Comparison of ENCODE assay signal across 20 cellular contexts in genomic region chr1:109935451-109935900, GRCh38. TPM values are rescaled to one million over a fixed set of nuclear protein-coding genes. Genes with fewer than 3 reads are reported as not detected.
DNase-seq lines count a peak whose midpoint lies in the region; ATAC-seq and TF ChIP-seq lines count a peak whose summit lies in the region.
"Had no signal": no experiment of that assay in that cellular context is flagged by ENCODE, and none has a peak within 500 bp of the region (broad histone marks: within the 10 kb centered on the region; RNA-seq: fewer than 3 reads in every experiment).

No MANE protein-coding gene starts in this region.

- peaks cover 7 to 10% of the 10 kb centered on the region in 2 donors for H3K4me1 Mint-ChIP-seq in natural killer cell
- peaks cover 5% of the 10 kb centered on the region for H3K4me1 Mint-ChIP-seq in T-helper 2 cell treated with Interferon-gamma antibody and Interleukin-4, amounts not matched to agents 5 μg/mL and 100 μg/mL, for 36 hours (ENCODE audit: low read depth)
- H3K4me1 Mint-ChIP-seq: activated B cell treated with CpG ODN at 0.5 μM for 24 hours; stimulated activated memory B cell treated with anti-CD40 and anti-IgM and Interleukin-4, amounts not matched to agents 10 μg/mL and 1 μg/mL and 100 μg/mL, for 72 hours had no signal

- peak; percentile 65 for ATAC-seq in body of pancreas
- no peak for ATAC-seq in natural killer cell
- ATAC-seq in GM18873 (IDR thresholded peaks at IDR 0.05; ENCODE audit: low FRiP score, unreplicated experiment) = no peak
- ATAC-seq: foreskin keratinocyte; HCT116; K562; stimulated activated memory B cell treated with anti-CD40 and anti-IgM and Interleukin-4, amounts not matched to agents 10 μg/mL and 1 μg/mL and 100 μg/mL, for 72 hours had no signal

- no peak for TF ChIP-seq CTCF in body of pancreas (IDR thresholded peaks at IDR 0.05)
- no peak for TF ChIP-seq CTCF in natural killer cell (IDR thresholded peaks at IDR 0.05)
- TF ChIP-seq CTCF in spleen (IDR thresholded peaks at IDR 0.05 in 8 of 11, conservative IDR thresholded peaks at IDR 0.05 in 3 of 11) = no peak

- intact Hi-C loops in body of pancreas (cut with DNase I) (no loop called here), natural killer cell (cut with micrococcal nuclease) (no loop called here), spleen (cut with DNase I; ENCODE audit: low total_unique reads) (no loop called here)

- no peak for TF ChIP-seq POLR2A in body of pancreas (IDR thresholded peaks at IDR 0.05)
- no peak for TF ChIP-seq POLR2A in spleen (IDR thresholded peaks at IDR 0.05)

- peaks cover 7% of the 10 kb centered on the region for H3K36me3 Mint-ChIP-seq in natural killer cell
- H3K36me3 Mint-ChIP-seq in T-helper 2 cell treated with Interferon-gamma antibody and Interleukin-4, amounts not matched to agents 5 μg/mL and 100 μg/mL, for 36 hours (ENCODE audit: low read depth) = peaks cover 8% of the 10 kb centered on the region

- H3K27ac Mint-ChIP-seq in natural killer cell = no peak overlapping the region
- no peak overlapping the region for H3K27ac Mint-ChIP-seq in T-helper 2 cell treated with Interferon-gamma antibody and Interleukin-4, amounts not matched to agents 5 μg/mL and 100 μg/mL, for 36 hours
- H3K27ac Mint-ChIP-seq: activated B cell treated with CpG ODN at 0.5 μM for 24 hours; stimulated activated memory B cell treated with anti-CD40 and anti-IgM and Interleukin-4, amounts not matched to agents 10 μg/mL and 1 μg/mL and 100 μg/mL, for 72 hours had no signal

- peaks cover 3 to 6% of the 10 kb centered on the region in 2 donors for H3K9me3 Mint-ChIP-seq in natural killer cell
- H3K9me3 Mint-ChIP-seq in T-helper 2 cell treated with Interferon-gamma antibody and Interleukin-4, amounts not matched to agents 5 μg/mL and 100 μg/mL, for 36 hours = peaks cover 19% of the 10 kb centered on the region

- H3K4me1 ChIP-seq in body of pancreas (peaks cover 44% of the 10 kb centered on the region), spleen (peaks cover 4 to 21% (median 17%) of the 10 kb centered on the region in 6 donors)
- H3K4me1 ChIP-seq: foreskin keratinocyte had no signal

- no peak overlapping the region for H3K4me3 Mint-ChIP-seq in natural killer cell
- H3K4me3 Mint-ChIP-seq in T-helper 2 cell treated with Interferon-gamma antibody and Interleukin-4, amounts not matched to agents 5 μg/mL and 100 μg/mL, for 36 hours = no peak overlapping the region
- H3K4me3 Mint-ChIP-seq: activated B cell treated with CpG ODN at 0.5 μM for 24 hours; stimulated activated memory B cell treated with anti-CD40 and anti-IgM and Interleukin-4, amounts not matched to agents 10 μg/mL and 1 μg/mL and 100 μg/mL, for 72 hours had no signal

- no peak overlapping the region for H3K4me3 ChIP-seq in body of pancreas
- H3K4me3 ChIP-seq in spleen = no peak overlapping the region
- H3K4me3 ChIP-seq: adrenal gland, K562, vagina had no signal

- DNase-seq in COLO668 (lab: John Stamatoyannopoulos, UW; ENCODE audit: unreplicated experiment) (peak; percentile 88), NCI-H1105 (lab: John Stamatoyannopoulos, UW) (peak; percentile 29), body of pancreas (peak; percentile 57 to 82 (median 72)), mesenteric fat pad (ENCODE audit: low spot score) (peak; percentile 81), natural killer cell (no peak), spleen (no peak)
- DNase-seq in T-helper 2 cell treated with Interferon-gamma antibody and Interleukin-4, amounts not matched to agents 5 μg/mL and 100 μg/mL, for 36 hours (ENCODE audit: low spot score) = no peak
- DNase-seq: activated B cell treated with CpG ODN at 0.5 μM for 24 hours; activated CD8-positive, alpha-beta memory T cell treated with anti-CD3 and anti-CD28 coated beads for 24 hours; foreskin keratinocyte; NCI-H1048; NCI-H510A treated with DMSO at 0.1 percent for 48 hours; SW 1271 had no signal

- no peaks in the 10 kb centered on the region for H3K9me3 ChIP-seq in body of pancreas
- peaks cover 3 to 32% (median 27%) of the 10 kb centered on the region in 8 donors for H3K9me3 ChIP-seq in spleen
- H3K9me3 ChIP-seq: vagina had no signal

- peaks cover 8 to 38% of the 10 kb centered on the region in 2 donors for H3K27me3 Mint-ChIP-seq in natural killer cell (ENCODE audit: low read depth in 2 of 2)
- H3K27me3 Mint-ChIP-seq in T-helper 2 cell treated with Interferon-gamma antibody and Interleukin-4, amounts not matched to agents 5 μg/mL and 100 μg/mL, for 36 hours (ENCODE audit: low read depth) = no peaks in the 10 kb centered on the region

- H3K36me3 ChIP-seq in body of pancreas (replicated peaks in 1 of 2; ENCODE audit: insufficient read depth in 1 of 2, low read depth in 2 of 2) (no peaks in the 10 kb centered on the region), spleen (peaks cover 0 to 5% (median 0%) of the 10 kb centered on the region in 6 donors)
- H3K36me3 ChIP-seq: adrenal gland, vagina had no signal

- 27 to 40% methylated on average over 4 of the region's 4 CpGs for WGBS in body of pancreas, 2 donors
- 76 to 92% (median 81%) methylated on average over 3 to 4 of the region's 4 CpGs for WGBS in spleen, 5 donors

- H3K27ac ChIP-seq in body of pancreas (peak overlapping the region; percentile 40 to 79 (median 76)), spleen (no peak overlapping the region)
- H3K27ac ChIP-seq: adrenal gland, foreskin keratinocyte, RWPE1, vagina had no signal

- H3K27me3 ChIP-seq in body of pancreas = no peaks in the 10 kb centered on the region
- no peaks in the 10 kb centered on the region for H3K27me3 ChIP-seq in spleen (replicated peaks in 1 of 7)
- H3K27me3 ChIP-seq: adrenal gland, vagina had no signal

RNA-seq across cellular contexts. Expression of gene CSF1, which starts 24.8 kb away (rescaled TPM):
- total RNA-seq in body of pancreas (10 to 100 TPM; 26.7 to 60.7 TPM), mesenteric fat pad (228 TPM), natural killer cell (10 to 100 TPM in 1 of 3 donors, 1 to 10 TPM in 2; 2.1 to 57.9 (median 3.7) TPM), spleen (100 to 1,000 TPM in 4 of 7 donors, 10 to 100 TPM in 3; 54.2 to 207 (median 112) TPM)
- 10 to 100 TPM in 1 of 3 donors, 1 to 10 TPM in 2; 5.8 to 17.3 (median 8.1) TPM for polyA plus RNA-seq in spleen

RNA-seq across cellular contexts. Expression of gene AHCYL1, which starts 49.1 kb away (rescaled TPM):
- total RNA-seq in body of pancreas = 10 to 100 TPM; 38.4 to 61.6 TPM
- total RNA-seq in mesenteric fat pad = 123 TPM
- 10 to 100 TPM; 23.3 to 30.0 (median 29.1) TPM for total RNA-seq in natural killer cell
- 10 to 100 TPM; 47.1 to 65.3 (median 52.7) TPM for total RNA-seq in spleen
- 10 to 100 TPM; 16.2 to 29.9 (median 21.1) TPM for polyA plus RNA-seq in spleen

Comparison
In these comparisons a context has a peak if more than half of its experiments do, and no peak if none do; other contexts are left out.
1. DNase-seq: peak in COLO668 (single experiment), NCI-H1105 (single experiment), body of pancreas (4 of 4) and mesenteric fat pad (single experiment); none in natural killer cell (single experiment), T-helper 2 cell treated with Interferon-gamma antibody and Interleukin-4, amounts not matched to agents 5 μg/mL and 100 μg/mL, for 36 hours (single experiment) and spleen (single experiment).
2. H3K27ac ChIP-seq: peak in body of pancreas (4 of 4); none in spleen (0 of 8).